ENCODE assay signal across 1 cellular context in genomic region chr2:232532406-232532805, GRCh38.
TF ChIP-seq lines count a peak whose summit lies in the region.

No MANE protein-coding gene starts in this region.

TF ChIP-seq in SK-N-SH treated with all-trans-retinoic acid at 6 μM for 48 hours, 23 proteins besides CTCF, POLR2A, EP300 and RAD21:
- TF ChIP-seq ZNF70 (CRISPR knock-in tag; IDR thresholded peaks at IDR 0.05) (peak; percentile 39; the same call in 1 of the 2 replicates), CSDC2 (CRISPR knock-in tag; IDR thresholded peaks at IDR 0.05) (no peak), ZFP30 (CRISPR knock-in tag; IDR thresholded peaks at IDR 0.05) (no peak), ARNTL (CRISPR knock-in tag; IDR thresholded peaks at IDR 0.05; ENCODE audit: borderline replicate concordance, low read depth) (peak; percentile 66; the same call in 1 of the 2 replicates), TSHZ2 (CRISPR knock-in tag; IDR thresholded peaks at IDR 0.05) (no peak), BACH2 (CRISPR knock-in tag; IDR thresholded peaks at IDR 0.05; ENCODE audit: borderline replicate concordance) (no peak), GLIS3 (CRISPR knock-in tag; IDR thresholded peaks at IDR 0.05) (no peak), CSRNP3 (CRISPR knock-in tag; IDR thresholded peaks at IDR 0.05) (no peak), ZNF8 (CRISPR knock-in tag; IDR thresholded peaks at IDR 0.05) (no peak), TCF4 (CRISPR knock-in tag; IDR thresholded peaks at IDR 0.05; ENCODE audit: borderline replicate concordance) (peak; percentile 41; the same call in 1 of the 2 replicates), PATZ1 (CRISPR knock-in tag; IDR thresholded peaks at IDR 0.05; ENCODE audit: borderline replicate concordance) (no peak), CREB5 (CRISPR knock-in tag; IDR thresholded peaks at IDR 0.05; ENCODE audit: low read depth) (no peak), ZNF565 (CRISPR knock-in tag; conservative IDR thresholded peaks at IDR 0.05; ENCODE audit: low read depth) (no peak)
